In the genomic region with DNA sequence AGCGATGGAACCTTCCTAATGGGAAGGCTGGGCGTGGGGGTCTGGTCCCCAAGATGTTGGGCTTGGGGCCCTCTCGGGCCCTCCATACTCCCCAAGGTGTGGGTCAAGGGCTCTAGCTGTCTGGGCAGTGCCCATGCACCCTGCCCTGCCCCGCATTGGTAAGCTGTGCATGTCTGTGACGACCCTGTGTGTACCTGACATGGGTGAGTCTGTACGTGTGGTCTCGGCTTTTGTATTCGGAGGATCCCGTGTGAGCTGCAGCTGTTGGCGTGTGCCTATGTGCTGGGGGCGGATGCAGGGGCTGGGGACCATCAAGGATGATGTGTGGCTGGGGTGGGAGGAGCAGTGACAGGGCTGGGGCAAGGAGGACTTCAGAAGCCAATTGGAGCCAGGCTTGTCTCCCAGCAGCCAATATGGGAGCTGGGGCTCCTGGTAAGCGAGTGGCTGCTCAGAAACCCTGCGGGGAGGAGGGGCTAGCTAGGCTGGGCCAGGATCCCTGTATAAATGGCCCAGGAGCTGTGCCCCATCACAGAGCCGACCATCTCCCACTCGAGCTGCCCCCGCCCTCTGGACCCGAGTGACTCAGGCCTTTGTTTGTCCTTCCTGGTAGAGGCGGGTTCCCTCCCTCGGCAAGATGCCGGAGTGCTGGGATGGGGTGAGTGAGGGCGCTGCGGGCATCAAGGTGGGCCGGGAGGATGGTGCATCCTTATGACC, we compare ENCODE assay signal across 8 cellular contexts. TPM values are rescaled to one million over a fixed set of nuclear protein-coding genes. Genes with fewer than 3 reads are reported as not detected.
DNase-seq lines count a peak whose midpoint lies in the region; ATAC-seq and TF ChIP-seq lines count a peak whose summit lies in the region.

A gene with protein sequence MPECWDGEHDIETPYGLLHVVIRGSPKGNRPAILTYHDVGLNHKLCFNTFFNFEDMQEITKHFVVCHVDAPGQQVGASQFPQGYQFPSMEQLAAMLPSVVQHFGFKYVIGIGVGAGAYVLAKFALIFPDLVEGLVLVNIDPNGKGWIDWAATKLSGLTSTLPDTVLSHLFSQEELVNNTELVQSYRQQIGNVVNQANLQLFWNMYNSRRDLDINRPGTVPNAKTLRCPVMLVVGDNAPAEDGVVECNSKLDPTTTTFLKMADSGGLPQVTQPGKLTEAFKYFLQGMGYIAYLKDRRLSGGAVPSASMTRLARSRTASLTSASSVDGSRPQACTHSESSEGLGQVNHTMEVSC (plus strand): TSS at position 529 of the 714 bp plus-strand sequence. CDS start 106 bp downstream, at position 635.

- peak; percentile 54 for ATAC-seq in GM21515 (IDR thresholded peaks at IDR 0.05; ENCODE audit: unreplicated experiment)
- ATAC-seq in left lung: peak; percentile 63
- peak; percentile 60 for ATAC-seq in stimulated activated naive CD8-positive, alpha-beta T cell treated with anti-CD3 and anti-CD28 coated beads, Interleukin-15, Interleukin-2, amounts not matched to agents 100 U/mL and 50 U/mL, for 24 hours

- intact Hi-C loops in left lung (cut with DNase I): no loop called here

- no peak within 1 kb of the TSS for H3K27ac Mint-ChIP-seq in T-helper 2 cell treated with Interferon-gamma antibody and Interleukin-4, amounts not matched to agents 5 μg/mL and 100 μg/mL, for 36 hours

- H3K4me1 Mint-ChIP-seq in T-helper 2 cell treated with Interferon-gamma antibody and Interleukin-4, amounts not matched to agents 5 μg/mL and 100 μg/mL, for 36 hours (ENCODE audit: low read depth): peaks cover 9% of the 10 kb centered on the region

- no peak within 1 kb of the TSS for H3K27ac ChIP-seq in left lung

- no peak for TF ChIP-seq CTCF in left lung (IDR thresholded peaks at IDR 0.05)

- DNase-seq in COR-L47 (lab: John Stamatoyannopoulos, UW) (peak; percentile 91), NAMALWA (ENCODE audit: low spot score) (peak; percentile 92), left lung (peak in 1 of 2 donors; percentile 72), NK-92 (lab: John Stamatoyannopoulos, UW; ENCODE audit: unreplicated experiment) (no peak)
- DNase-seq in T-helper 2 cell treated with Interferon-gamma antibody and Interleukin-4, amounts not matched to agents 5 μg/mL and 100 μg/mL, for 36 hours (ENCODE audit: low spot score): peak; percentile 26
- DNase-seq in effector CD8-positive, alpha-beta T cell (lab: John Stamatoyannopoulos, UW): peak; percentile 35
- DNase-seq in stimulated activated naive CD8-positive, alpha-beta T cell treated with anti-CD3 and anti-CD28 coated beads, Interleukin-15, Interleukin-2, amounts not matched to agents 100 U/mL and 50 U/mL, for 24 hours: peak; percentile 47

- H3K36me3 Mint-ChIP-seq in T-helper 2 cell treated with Interferon-gamma antibody and Interleukin-4, amounts not matched to agents 5 μg/mL and 100 μg/mL, for 36 hours (ENCODE audit: low read depth): no peaks in the 10 kb centered on the region

- peaks cover 10 to 11% of the 10 kb centered on the region in 2 donors for H3K4me1 ChIP-seq in left lung

- H3K36me3 ChIP-seq in left lung: no peaks in the 10 kb centered on the region

- H3K27me3 ChIP-seq in left lung: peaks cover 12 to 55% of the 10 kb centered on the region in 2 donors

- no peaks in the 10 kb centered on the region for H3K9me3 ChIP-seq in left lung

- peaks cover 2% of the 10 kb centered on the region for H3K27me3 Mint-ChIP-seq in T-helper 2 cell treated with Interferon-gamma antibody and Interleukin-4, amounts not matched to agents 5 μg/mL and 100 μg/mL, for 36 hours (ENCODE audit: low read depth)

- H3K4me3 ChIP-seq in left lung: peak within 1 kb of the TSS in 1 of 2 donors; percentile 5

- no peaks in the 10 kb centered on the region for H3K9me3 Mint-ChIP-seq in T-helper 2 cell treated with Interferon-gamma antibody and Interleukin-4, amounts not matched to agents 5 μg/mL and 100 μg/mL, for 36 hours

- peak within 1 kb of the TSS; percentile 74 for H3K4me3 Mint-ChIP-seq in T-helper 2 cell treated with Interferon-gamma antibody and Interleukin-4, amounts not matched to agents 5 μg/mL and 100 μg/mL, for 36 hours

RNA-seq across cellular contexts. Expression of the gene that starts here (rescaled TPM):
- 10 to 100 TPM; 11.3 to 15.1 TPM for total RNA-seq in left lung
